7 cellular contexts compared by ENCODE assay signal in genomic region chr3:127791221-127791913, GRCh38. TPM values are rescaled to one million over a fixed set of nuclear protein-coding genes. Genes with fewer than 3 reads are reported as not detected.
DNase-seq lines count a peak whose midpoint lies in the region; ATAC-seq and TF ChIP-seq lines count a peak whose summit lies in the region.

No MANE protein-coding gene starts in this region.

- WGBS in sigmoid colon, 2 donors, result 49 to 58% methylated on average over 9 of the region's 9 CpGs

- H3K27ac ChIP-seq in RWPE1 (0 out of 2 replicates have a peak overlapping the region, but pooled peaks have one; percentile 18), sigmoid colon (peak overlapping the region; percentile 77 to 95 (median 94))

- peaks cover 0 to 77% (median 68%) of the 10 kb centered on the region in 4 donors for H3K4me1 ChIP-seq in sigmoid colon

- POLR2A ChIA-PET in RWPE1 (lab: Yijun Ruan, JAX; ENCODE audit: low non-redundant PET), result interaction anchor here (0.6 kb wide), 1 partner anchor 767 kb away, joined by 3 read pairs; no protein-coding TSS in a partner anchor

- DNase-seq in ELF-1 (ENCODE audit: low read depth, low spot score) (peak; percentile 81), RWPE1 (ENCODE audit: low spot score) (peak; percentile 34), sigmoid colon (peak; percentile 80), NCI-H1694 (lab: John Stamatoyannopoulos, UW) (no peak)

- TF ChIP-seq CTCF in RWPE1 (conservative IDR thresholded peaks at IDR 0.05; ENCODE audit: low read depth) (no peak), sigmoid colon (IDR thresholded peaks at IDR 0.05) (peak in 3 of 4 experiments; percentile 17 to 25 (median 25))

- ATAC-seq in GM19397 (IDR thresholded peaks at IDR 0.05; ENCODE audit: unreplicated experiment), result peak; percentile 66
- peak; percentile 67 for ATAC-seq in HG03565 (IDR thresholded peaks at IDR 0.05; ENCODE audit: unreplicated experiment)
- ATAC-seq in esophagus mucosa, result peak; percentile 45

- H3K4me3 ChIP-seq in sigmoid colon, result no peak overlapping the region

- no peak for TF ChIP-seq EP300 in sigmoid colon (IDR thresholded peaks at IDR 0.05)

- no peak for TF ChIP-seq POLR2A in sigmoid colon (IDR thresholded peaks at IDR 0.05)

- CTCF ChIA-PET in RWPE1 (lab: Yijun Ruan, JAX), result interaction anchor here (0.6 to 1.2 kb wide), 7 partner anchors 9 to 944 kb away, joined by 3 to 8 read pairs (median 3); no protein-coding TSS in a partner anchor

- H3K27me3 ChIP-seq in sigmoid colon, result no peaks in the 10 kb centered on the region

- intact Hi-C loops in sigmoid colon (cut with DNase I), result no loop called here

- H3K36me3 ChIP-seq in sigmoid colon, result no peaks in the 10 kb centered on the region

- no peaks in the 10 kb centered on the region for H3K9me3 ChIP-seq in sigmoid colon

RNA-seq across cellular contexts. Expression of gene MGLL, which starts 30.9 kb away (rescaled TPM):
- total RNA-seq in esophagus mucosa, result 135 TPM
- 10 to 100 TPM; 24.7 to 46.8 (median 35.5) TPM for total RNA-seq in sigmoid colon
- polyA plus RNA-seq in sigmoid colon, result 100 to 1,000 TPM; 110 to 220 (median 142) TPM
